Comparison of ENCODE assay signal across 11 cellular contexts in the genomic region with DNA sequence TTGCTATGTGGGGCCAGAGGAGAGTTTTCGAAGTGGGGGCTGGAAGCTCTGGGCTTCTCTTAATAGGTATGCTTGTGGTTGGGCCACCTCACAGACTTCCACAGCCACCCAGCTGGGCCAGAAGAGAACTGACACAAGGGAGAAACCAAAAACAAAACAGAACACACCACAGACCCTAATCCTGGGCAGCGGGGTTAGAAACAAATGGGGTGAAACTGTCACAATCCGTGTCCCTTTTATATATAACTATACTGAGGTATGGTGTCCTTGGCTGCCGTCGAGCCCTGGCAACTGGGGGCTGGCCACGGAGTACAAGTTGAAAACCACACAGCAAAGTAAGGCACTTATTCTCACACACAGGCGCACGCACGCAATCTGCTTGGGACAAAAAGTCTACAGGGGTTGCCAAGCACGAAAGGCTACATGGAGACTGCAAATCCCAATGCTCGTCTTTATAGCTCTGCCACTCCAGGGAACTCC.
DNase-seq lines count a peak whose midpoint lies in the region; ATAC-seq, FAIRE-seq and TF ChIP-seq lines count a peak whose summit lies in the region.
"Had no signal": no experiment of that assay in that cellular context is flagged by ENCODE, and none has a peak within 500 bp of the region (broad histone marks: within the 10 kb centered on the region; RNA-seq: fewer than 3 reads in every experiment).

No MANE protein-coding gene starts in this region.

- H3K27me3 ChIP-seq in mesenchymal stem cell (ENCODE audit: control insufficient read depth in 1 of 2, insufficient read depth in 1 of 2, low read length in 2 of 2): no peaks in the 10 kb centered on the region

- H2AFZ ChIP-seq in mesenchymal stem cell (ENCODE audit: low read depth, low read length): no peak overlapping the region

- no peak overlapping the region for H4K91ac ChIP-seq in mesenchymal stem cell (ENCODE audit: low read length)

- H3K4me3 ChIP-seq in mesenchymal stem cell (ENCODE audit: insufficient read depth in 1 of 2, low read depth in 1 of 2, low read length in 2 of 2) (no peak overlapping the region), kidney (ENCODE audit: low read length in 2 of 2) (no peak overlapping the region)

- TF ChIP-seq POLR2A in GM12892 (IDR thresholded peaks at IDR 0.05; ENCODE audit: low read depth, low read length): no peak

- H3K79me1 ChIP-seq in mesenchymal stem cell (replicated peaks; ENCODE audit: low read length, poor library complexity, severe bottlenecking): peaks cover 19% of the 10 kb centered on the region

- H3K23ac ChIP-seq in mesenchymal stem cell (ENCODE audit: low read length in 2 of 2): no peak overlapping the region

- no peaks in the 10 kb centered on the region for H3K9me3 ChIP-seq in mesenchymal stem cell (ENCODE audit: control insufficient read depth, low read length)
- no peaks in the 10 kb centered on the region for H3K9me3 ChIP-seq in kidney (ENCODE audit: control insufficient read depth in 1 of 2, low read length in 2 of 2)

- peaks cover 44 to 80% of the 10 kb centered on the region in 2 experiments for H3K36me3 ChIP-seq in mesenchymal stem cell (ENCODE audit: control insufficient read depth in 1 of 2, insufficient read depth in 2 of 2, low read depth in 1 of 2, low read length in 2 of 2)
- no peaks in the 10 kb centered on the region for H3K36me3 ChIP-seq in kidney (ENCODE audit: control insufficient read depth in 1 of 2, insufficient read depth in 2 of 2, low read length in 2 of 2)

- peak overlapping the region in 1 of 2 experiments; percentile 81 for H2BK12ac ChIP-seq in mesenchymal stem cell (ENCODE audit: low read length in 2 of 2)

- peak; percentile 58 for ATAC-seq in GM21529 (IDR thresholded peaks at IDR 0.05; ENCODE audit: unreplicated experiment)
- ATAC-seq in HG03521 (IDR thresholded peaks at IDR 0.05; ENCODE audit: unreplicated experiment): peak; percentile 42
- no peak for ATAC-seq in omental fat pad (ENCODE audit: low FRiP score)

- DNase-seq in GM12892 (ENCODE audit: insufficient read length): no peak
- no peak for DNase-seq in mesenchymal stem cell
- no peak for DNase-seq in activated CD4-positive, alpha-beta T cell treated with anti-CD3 and anti-CD28 coated beads for 1 hour
- no peak for DNase-seq in kidney
- no peak for DNase-seq in omental fat pad (ENCODE audit: low spot score)
- DNase-seq in midbrain (lab: John Stamatoyannopoulos, UW): no peak
- DNase-seq: activated T-cell treated with anti-CD3 and anti-CD28 coated beads for 4 hours; NCI-H2171 treated with DMSO at 0.1 percent for 48 hours; stimulated activated CD4-positive, alpha-beta T cell treated with anti-CD3 and anti-CD28 coated beads, Interleukin-2, amount 100 ng/mL, for 48 hours had no signal

- peak overlapping the region in 1 of 2 experiments; percentile 75 for H3K14ac ChIP-seq in mesenchymal stem cell (ENCODE audit: low read length in 2 of 2)

- no peak for TF ChIP-seq CTCF in kidney (IDR thresholded peaks at IDR 0.05; ENCODE audit: borderline replicate concordance, extremely low read depth, insufficient read depth)
- TF ChIP-seq CTCF in omental fat pad (IDR thresholded peaks at IDR 0.05): no peak

- H3K9ac ChIP-seq in mesenchymal stem cell (ENCODE audit: low read length) (peak overlapping the region; percentile 66), kidney (ENCODE audit: low read length in 2 of 2) (no peak overlapping the region)

- WGBS in mesenchymal stem cell: 93% methylated on average over 11 of the region's 11 CpGs

- H3K4me2 ChIP-seq in mesenchymal stem cell (ENCODE audit: low read length, poor library complexity, severe bottlenecking): no peak overlapping the region

- H3K4ac ChIP-seq in mesenchymal stem cell (ENCODE audit: low read depth in 1 of 2, low read length in 2 of 2): peak overlapping the region in 1 of 2 experiments; percentile 43

- H3K27ac ChIP-seq in mesenchymal stem cell (ENCODE audit: low read length, poor library complexity, severe bottlenecking) (peak overlapping the region; percentile 67), kidney (ENCODE audit: low read depth in 2 of 2, low read length in 2 of 2) (no peak overlapping the region)

- peak overlapping the region; percentile 26 for H2AK5ac ChIP-seq in mesenchymal stem cell (ENCODE audit: low read length, severe bottlenecking)

- H2BK120ac ChIP-seq in mesenchymal stem cell (ENCODE audit: low read depth, low read length): no peak overlapping the region

- FAIRE-seq in GM12892 (lab: Jason Lieb, UNC): peak; percentile 75
- FAIRE-seq in kidney (lab: Jason Lieb, UNC): no peak

- H3K4me1 ChIP-seq in mesenchymal stem cell (ENCODE audit: control insufficient read depth, insufficient read depth, low read depth, low read length): peaks cover 26% of the 10 kb centered on the region
- peaks cover 0 to 3% of the 10 kb centered on the region in 2 donors for H3K4me1 ChIP-seq in kidney (ENCODE audit: control insufficient read depth in 1 of 2, insufficient read depth in 1 of 2, low read depth in 1 of 2, low read length in 2 of 2)

- no peak overlapping the region for H2BK15ac ChIP-seq in mesenchymal stem cell (ENCODE audit: low read depth, poor library complexity, severe bottlenecking)

- peak overlapping the region; percentile 33 for H2BK5ac ChIP-seq in mesenchymal stem cell (ENCODE audit: low read depth, low read length, poor library complexity, severe bottlenecking)

- H3K18ac ChIP-seq in mesenchymal stem cell (ENCODE audit: low read depth in 1 of 2, low read length in 2 of 2): peak overlapping the region; percentile 25 to 71

- no peak overlapping the region for H4K8ac ChIP-seq in mesenchymal stem cell (ENCODE audit: low read length)

- intact Hi-C loops in kidney (cut with DNase I): no loop called here
